Comparison of ENCODE assay signal across 14 cellular contexts in the genomic region with DNA sequence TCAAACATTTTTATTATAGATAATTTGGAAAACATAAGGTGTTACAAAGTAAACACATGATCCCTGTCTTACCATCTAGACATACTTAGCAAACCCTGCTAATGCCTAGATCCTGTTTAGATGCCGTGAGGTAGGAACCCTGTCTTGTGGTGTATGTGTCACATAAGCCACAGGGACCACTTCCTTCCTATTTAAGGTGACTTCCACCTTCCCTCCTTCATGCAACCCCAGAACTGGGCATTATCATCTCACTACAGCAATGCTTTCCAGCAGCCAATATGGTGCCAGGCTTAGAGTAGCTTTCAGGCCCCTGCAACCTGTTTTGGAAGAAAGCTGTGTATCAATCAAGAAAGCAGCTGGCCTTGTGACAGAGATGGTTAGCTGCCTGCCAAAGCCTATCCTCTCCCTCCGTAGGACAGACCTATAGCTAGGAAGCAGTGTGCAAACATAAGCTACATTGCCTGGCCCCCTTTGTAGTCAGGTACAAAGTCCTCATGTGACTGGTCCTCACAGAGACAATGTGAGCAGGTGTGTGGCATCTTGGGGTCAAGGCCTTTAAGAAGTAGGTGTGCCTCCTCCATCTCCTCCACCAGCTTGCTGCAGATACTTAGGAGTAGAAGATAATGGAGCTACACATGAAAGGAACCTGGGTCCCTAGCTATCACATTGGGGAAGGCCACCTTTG.
DNase-seq lines count a peak whose midpoint lies in the region; ATAC-seq and TF ChIP-seq lines count a peak whose summit lies in the region.
"Had no signal": no experiment of that assay in that cellular context is flagged by ENCODE, and none has a peak within 500 bp of the region (broad histone marks: within the 10 kb centered on the region; RNA-seq: fewer than 3 reads in every experiment).

No MANE protein-coding gene starts in this region.

- H3K4me1 Mint-ChIP-seq in activated T-cell treated with anti-CD3 and anti-CD28 coated beads, Interleukin-2, amount 50 U/mL, for 72 hours (ENCODE audit: low read depth), result peaks cover 22% of the 10 kb centered on the region
- peaks cover 24% of the 10 kb centered on the region for H3K4me1 Mint-ChIP-seq in stimulated activated effector memory CD8-positive, alpha-beta T cell treated with anti-CD3 and anti-CD28 coated beads, Interleukin-12 subunit alpha, Interleukin-12 subunit beta, amount 100 ng/mL, for 72 hours

- in situ Hi-C loops in GM13977 (cut with MboI; ENCODE audit: low pct_unique_long_range_greater_than_20kb, low sequenced_read_pairs, unreplicated experiment), result no loop called here

- DNase-seq in activated T-cell treated with anti-CD3 and anti-CD28 coated beads, Interleukin-2, amount 50 U/mL, for 72 hours, result peak; percentile 40 to 41
- no peak for DNase-seq in activated T-cell treated with anti-CD3 and anti-CD28 coated beads for 4 hours
- DNase-seq in UCSD-AML1 (lab: John Stamatoyannopoulos, UW; ENCODE audit: unreplicated experiment), result peak; percentile 44
- DNase-seq in stimulated activated effector memory CD8-positive, alpha-beta T cell treated with anti-CD3 and anti-CD28 coated beads, Interleukin-12 subunit alpha, Interleukin-12 subunit beta, amount 100 ng/mL, for 72 hours (ENCODE audit: low spot score in 2 of 2), result peak in 1 of 2 donors; percentile 58
- no peak for DNase-seq in GM13977 (ENCODE audit: low spot score)
- DNase-seq in NCI-H146 (lab: John Stamatoyannopoulos, UW), result no peak
- DNase-seq: dermis blood vessel endothelial cell, HFFc6, NCI-H1694 treated with DMSO at 0.1 percent for 48 hours, psoas muscle, T-helper 9 cell had no signal

- peak; percentile 88 to 94 for ATAC-seq in activated T-cell treated with anti-CD3 and anti-CD28 coated beads, Interleukin-2, amount 50 U/mL, for 72 hours (replicated peaks in 1 of 2)
- ATAC-seq in HG03354 (IDR thresholded peaks at IDR 0.05; ENCODE audit: poor library complexity, severe bottlenecking, unreplicated experiment) (peak; percentile 38), HG02981 (IDR thresholded peaks at IDR 0.05; ENCODE audit: unreplicated experiment) (no peak)
- ATAC-seq in stimulated activated effector memory CD8-positive, alpha-beta T cell treated with anti-CD3 and anti-CD28 coated beads, Interleukin-12 subunit alpha, Interleukin-12 subunit beta, amount 100 ng/mL, for 72 hours, result peak; percentile 98

- no peaks in the 10 kb centered on the region for H3K9me3 Mint-ChIP-seq in activated T-cell treated with anti-CD3 and anti-CD28 coated beads, Interleukin-2, amount 50 U/mL, for 72 hours
- no peaks in the 10 kb centered on the region for H3K9me3 Mint-ChIP-seq in stimulated activated effector memory CD8-positive, alpha-beta T cell treated with anti-CD3 and anti-CD28 coated beads, Interleukin-12 subunit alpha, Interleukin-12 subunit beta, amount 100 ng/mL, for 72 hours
- H3K9me3 Mint-ChIP-seq: HFFc6 had no signal

- no peak for TF ChIP-seq CTCF in GM13977 (IDR thresholded peaks at IDR 0.05; ENCODE audit: extremely low read depth, insufficient read depth, missing control alignments)

- H3K27ac Mint-ChIP-seq in activated T-cell treated with anti-CD3 and anti-CD28 coated beads, Interleukin-2, amount 50 U/mL, for 72 hours, result no peak overlapping the region
- H3K27ac Mint-ChIP-seq in stimulated activated effector memory CD8-positive, alpha-beta T cell treated with anti-CD3 and anti-CD28 coated beads, Interleukin-12 subunit alpha, Interleukin-12 subunit beta, amount 100 ng/mL, for 72 hours, result no peak overlapping the region
- H3K27ac Mint-ChIP-seq: activated naive CD8-positive, alpha-beta T cell; HFFc6 had no signal

- H3K4me3 Mint-ChIP-seq in activated T-cell treated with anti-CD3 and anti-CD28 coated beads, Interleukin-2, amount 50 U/mL, for 72 hours, result no peak overlapping the region
- H3K4me3 Mint-ChIP-seq in stimulated activated effector memory CD8-positive, alpha-beta T cell treated with anti-CD3 and anti-CD28 coated beads, Interleukin-12 subunit alpha, Interleukin-12 subunit beta, amount 100 ng/mL, for 72 hours, result no peak overlapping the region
- H3K4me3 Mint-ChIP-seq: activated naive CD8-positive, alpha-beta T cell; HFFc6 had no signal

- peaks cover 0 to 1% of the 10 kb centered on the region in 2 donors for H3K36me3 Mint-ChIP-seq in activated T-cell treated with anti-CD3 and anti-CD28 coated beads, Interleukin-2, amount 50 U/mL, for 72 hours (ENCODE audit: insufficient read depth in 2 of 2)
- H3K36me3 Mint-ChIP-seq in stimulated activated effector memory CD8-positive, alpha-beta T cell treated with anti-CD3 and anti-CD28 coated beads, Interleukin-12 subunit alpha, Interleukin-12 subunit beta, amount 100 ng/mL, for 72 hours, result no peaks in the 10 kb centered on the region

- peaks cover 10% of the 10 kb centered on the region for H3K27me3 Mint-ChIP-seq in activated T-cell treated with anti-CD3 and anti-CD28 coated beads, Interleukin-2, amount 50 U/mL, for 72 hours (ENCODE audit: low read depth)

Comparison
In these comparisons a context has a peak if more than half of its experiments do, and no peak if none do; other contexts are left out.
1. DNase-seq: peak in activated T-cell treated with anti-CD3 and anti-CD28 coated beads, Interleukin-2, amount 50 U/mL, for 72 hours (2 of 2) and UCSD-AML1 (single experiment); none in activated T-cell treated with anti-CD3 and anti-CD28 coated beads for 4 hours (single experiment), GM13977 (single experiment) and NCI-H146 (single experiment).